In the genomic region with DNA sequence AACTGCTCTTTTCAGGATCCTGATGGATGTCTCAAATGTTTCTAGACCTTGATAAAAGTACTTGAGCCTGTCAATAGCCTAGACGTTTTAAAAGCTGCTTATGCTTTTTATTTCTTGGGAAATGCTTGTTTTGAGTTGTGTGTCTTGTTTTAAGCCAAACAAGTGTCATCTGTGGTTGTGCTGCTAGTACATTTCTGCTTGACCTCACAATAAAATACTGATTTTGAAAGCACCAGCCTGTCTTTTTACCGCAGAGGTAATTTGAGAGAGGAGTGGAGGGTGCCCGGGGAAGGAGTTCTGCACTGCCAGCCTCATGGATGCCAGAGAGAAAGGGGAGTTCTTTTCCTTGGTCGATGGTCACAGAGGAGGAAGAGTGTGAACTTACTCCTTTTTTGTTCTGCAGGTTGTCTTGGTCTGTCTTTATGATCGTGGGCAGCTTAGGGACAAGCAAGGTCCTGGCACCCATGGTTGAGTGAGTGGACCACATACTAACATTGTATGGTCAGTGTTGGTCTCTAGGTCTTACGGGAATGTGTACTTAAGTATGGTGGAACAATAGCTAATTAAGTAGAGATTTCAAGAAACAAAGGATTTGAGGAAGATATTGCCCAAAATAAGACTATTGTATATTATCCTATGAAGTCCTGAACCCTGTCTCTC, we compare ENCODE assay signal across 10 cellular contexts.
DNase-seq lines count a peak whose midpoint lies in the region; ATAC-seq and TF ChIP-seq lines count a peak whose summit lies in the region.
"Had no signal": no experiment of that assay in that cellular context is flagged by ENCODE, and none has a peak within 500 bp of the region (broad histone marks: within the 10 kb centered on the region; RNA-seq: fewer than 3 reads in every experiment).

No MANE protein-coding gene starts in this region.

- DNase-seq in heart left ventricle = no peak
- no peak for DNase-seq in Right ventricle myocardium inferior (ENCODE audit: missing footprints)
- no peak for DNase-seq in colonic mucosa
- no peak for DNase-seq in upper lobe of left lung
- no peak for DNase-seq in OCI-M2 (lab: John Stamatoyannopoulos, UW; ENCODE audit: unreplicated experiment)
- no peak for DNase-seq in thyroid gland
- DNase-seq in CD4-positive, alpha-beta T cell = no peak
- DNase-seq: cerebellar nuclear complex, NCI-H446 had no signal

- no peak for TF ChIP-seq CTCF in heart left ventricle (IDR thresholded peaks at IDR 0.05)
- TF ChIP-seq CTCF in colonic mucosa (IDR thresholded peaks at IDR 0.05) = no peak
- TF ChIP-seq CTCF in upper lobe of left lung (IDR thresholded peaks at IDR 0.05) = no peak
- no peak for TF ChIP-seq CTCF in thyroid gland (IDR thresholded peaks at IDR 0.05)
- TF ChIP-seq CTCF in CD4-positive, alpha-beta T cell (IDR thresholded peaks at IDR 0.05) = no peak

- no peak overlapping the region for H3K27ac Mint-ChIP-seq in CD4-positive, alpha-beta T cell

- CTCF ChIA-PET in CD4-positive, alpha-beta T cell (lab: Charles Lee) = no interaction called here

- ATAC-seq in heart left ventricle (no peak), Right ventricle myocardium inferior (no peak), upper lobe of left lung (ENCODE audit: low FRiP score in 2 of 2) (no peak)
- ATAC-seq in CD4-positive, alpha-beta T cell (ENCODE audit: poor library complexity) = no peak

- H3K4me1 ChIP-seq in heart left ventricle (peaks cover 7 to 87% (median 57%) of the 10 kb centered on the region in 12 donors), colonic mucosa (peaks cover 15% of the 10 kb centered on the region), muscle layer of colon (ENCODE audit: insufficient read depth, low read length) (peaks cover 56% of the 10 kb centered on the region), upper lobe of left lung (peaks cover 30 to 71% (median 49%) of the 10 kb centered on the region in 4 donors), thyroid gland (peaks cover 5 to 28% of the 10 kb centered on the region in 2 donors)

- H3K9ac ChIP-seq in colonic mucosa (ENCODE audit: low read depth in 2 of 2, low read length in 2 of 2) (peak overlapping the region in 1 of 2 donors; percentile 74), muscle layer of colon (ENCODE audit: low read length) (no peak overlapping the region)

- H3K4me1 Mint-ChIP-seq in CD4-positive, alpha-beta T cell (ENCODE audit: low read depth) = peaks cover 10% of the 10 kb centered on the region

- H3K27me3 Mint-ChIP-seq in CD4-positive, alpha-beta T cell = peaks cover 10% of the 10 kb centered on the region

- H3K27ac ChIP-seq in heart left ventricle (peak overlapping the region in 11 of 12 donors; percentile 21 to 76 (median 53)), colonic mucosa (peak overlapping the region; percentile 80), muscle layer of colon (ENCODE audit: low read depth, low read length) (peak overlapping the region; percentile 57), upper lobe of left lung (peak overlapping the region; percentile 45 to 75 (median 65)), thyroid gland (no peak overlapping the region)
- no peak overlapping the region for H3K27ac ChIP-seq in CD4-positive, alpha-beta T cell (ENCODE audit: low read depth, low read length)

- H3K9me3 ChIP-seq in heart left ventricle = no peaks in the 10 kb centered on the region
- no peaks in the 10 kb centered on the region for H3K9me3 ChIP-seq in colonic mucosa
- H3K9me3 ChIP-seq in muscle layer of colon (ENCODE audit: low read length) = no peaks in the 10 kb centered on the region
- H3K9me3 ChIP-seq in upper lobe of left lung = no peaks in the 10 kb centered on the region
- no peaks in the 10 kb centered on the region for H3K9me3 ChIP-seq in thyroid gland
- H3K9me3 ChIP-seq in CD4-positive, alpha-beta T cell (ENCODE audit: control insufficient read depth, low read length) = no peaks in the 10 kb centered on the region

- TF ChIP-seq EP300 in upper lobe of left lung (IDR thresholded peaks at IDR 0.05) = no peak

- intact Hi-C loops in heart left ventricle (cut with DNase I) = loop anchor here in 6 of 10 donors (5.0 to 10.0 kb wide), 6 partner anchors 48 to 62 kb away; partner anchors contain the start of gene TRIO (in 1 of the 6)
- intact Hi-C loops in Right ventricle myocardium inferior (cut with DNase I) = loop anchor here (5.0 kb wide), 1 partner anchor 48 kb away; no protein-coding TSS in a partner anchor
- intact Hi-C loops in colonic mucosa (cut with DNase I) = loop anchor here (10.0 kb wide), 1 partner anchor 59 kb away; the partner anchor contains the start of gene TRIO
- intact Hi-C loops in thyroid gland (cut with DNase I) = no loop called here
- intact Hi-C loops in CD4-positive, alpha-beta T cell (cut with DNase I, micrococcal nuclease) = no loop called here

- TF ChIP-seq POLR2A in heart left ventricle (IDR thresholded peaks at IDR 0.05) (no peak), upper lobe of left lung (IDR thresholded peaks at IDR 0.05) (no peak), thyroid gland (IDR thresholded peaks at IDR 0.05) (no peak)

- H3K36me3 ChIP-seq in heart left ventricle = no peaks in the 10 kb centered on the region
- H3K36me3 ChIP-seq in colonic mucosa = no peaks in the 10 kb centered on the region
- H3K36me3 ChIP-seq in muscle layer of colon (ENCODE audit: insufficient read depth, low read length) = no peaks in the 10 kb centered on the region
- H3K36me3 ChIP-seq in upper lobe of left lung = no peaks in the 10 kb centered on the region
- H3K36me3 ChIP-seq in thyroid gland = no peaks in the 10 kb centered on the region

- POLR2A ChIA-PET in CD4-positive, alpha-beta T cell (lab: Charles Lee) = no interaction called here

- H3K9me3 Mint-ChIP-seq in CD4-positive, alpha-beta T cell = no peaks in the 10 kb centered on the region

- H3K4me3 ChIP-seq in heart left ventricle = no peak overlapping the region
- no peak overlapping the region for H3K4me3 ChIP-seq in colonic mucosa
- H3K4me3 ChIP-seq in muscle layer of colon (ENCODE audit: low read depth in 1 of 2, low read length in 2 of 2) = no peak overlapping the region
- H3K4me3 ChIP-seq in upper lobe of left lung = no peak overlapping the region
- H3K4me3 ChIP-seq in thyroid gland (replicated peaks in 1 of 3) = no peak overlapping the region

- no peaks in the 10 kb centered on the region for H3K36me3 Mint-ChIP-seq in CD4-positive, alpha-beta T cell (ENCODE audit: low read depth)

- WGBS in heart left ventricle, 4 donors = 67 to 73% (median 68%) methylated on average over 6 of the region's 6 CpGs
- WGBS in upper lobe of left lung, 2 donors = 68 to 72% methylated on average over 6 of the region's 6 CpGs
- WGBS in thyroid gland, 2 donors = 77 to 79% methylated on average over 6 of the region's 6 CpGs

- H3K27me3 ChIP-seq in heart left ventricle (no peaks in the 10 kb centered on the region), colonic mucosa (no peaks in the 10 kb centered on the region), muscle layer of colon (ENCODE audit: control insufficient read depth in 1 of 2, insufficient read depth in 2 of 2, low read length in 2 of 2) (no peaks in the 10 kb centered on the region), upper lobe of left lung (no peaks in the 10 kb centered on the region), thyroid gland (no peaks in the 10 kb centered on the region)
- no peaks in the 10 kb centered on the region for H3K27me3 ChIP-seq in CD4-positive, alpha-beta T cell (ENCODE audit: control insufficient read depth, insufficient read depth, low read length)

- no peak overlapping the region for H3K4me3 Mint-ChIP-seq in CD4-positive, alpha-beta T cell

Comparison
In these comparisons a context has a peak if more than half of its experiments do, and no peak if none do; other contexts are left out.
1. H3K27ac ChIP-seq: peak in heart left ventricle (11 of 12), colonic mucosa (single experiment), muscle layer of colon (single experiment) and upper lobe of left lung (4 of 4); none in thyroid gland (0 of 3) and CD4-positive, alpha-beta T cell (single experiment).
2. intact Hi-C loops: an anchor here in heart left ventricle (5.0 to 10.0 kb wide), Right ventricle myocardium inferior (5.0 kb wide) and colonic mucosa (10.0 kb wide); none called in thyroid gland and CD4-positive, alpha-beta T cell.